Comparison of ENCODE assay signal across 8 cellular contexts in the genomic region with DNA sequence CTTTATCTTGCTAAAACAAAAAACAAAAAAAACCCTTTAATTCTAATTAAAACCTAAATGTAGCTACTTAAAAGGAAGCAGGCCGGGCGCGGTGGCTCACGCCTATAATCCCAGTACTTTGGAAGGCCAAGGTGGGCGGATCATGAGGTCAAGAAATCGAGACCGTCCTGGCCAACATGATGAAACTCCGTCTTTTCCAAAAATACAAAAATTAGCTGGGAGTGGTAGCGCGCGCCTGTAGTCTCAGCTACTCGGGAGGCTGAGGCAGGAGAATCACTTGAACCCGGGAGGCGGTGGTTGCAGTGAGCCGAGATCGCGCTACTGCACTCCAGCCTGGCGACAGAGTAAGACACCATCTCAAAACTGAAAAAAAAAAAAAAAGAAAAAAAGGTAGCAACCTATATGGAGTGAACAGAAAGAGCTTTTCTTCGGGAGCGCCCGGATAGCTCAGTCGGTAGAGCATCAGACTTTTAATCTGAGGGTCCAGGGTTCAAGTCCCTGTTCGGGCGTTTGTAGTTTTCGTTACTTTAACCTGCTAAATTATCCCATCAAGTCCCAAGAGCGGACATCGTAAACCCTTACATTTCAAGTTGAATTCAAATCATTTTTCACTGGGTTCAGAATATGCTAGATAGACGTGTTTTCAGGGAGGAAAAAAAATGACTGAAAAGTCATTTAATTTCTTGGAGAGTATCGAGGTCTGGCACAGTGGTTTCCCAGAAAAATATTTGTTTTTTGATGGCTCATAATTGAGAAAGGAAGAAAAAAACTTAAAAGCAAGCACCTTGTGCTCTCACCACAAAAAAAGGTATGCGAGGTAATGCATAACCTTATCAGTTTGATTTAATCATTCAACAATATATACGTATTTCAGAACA. TPM values are rescaled to one million over a fixed set of nuclear protein-coding genes. Genes with fewer than 3 reads are reported as not detected.
DNase-seq lines count a peak whose midpoint lies in the region; ATAC-seq and TF ChIP-seq lines count a peak whose summit lies in the region.

No MANE protein-coding gene starts in this region.

- no peaks in the 10 kb centered on the region for H3K36me3 ChIP-seq in stomach smooth muscle (ENCODE audit: control insufficient read depth in 2 of 2, insufficient read depth in 2 of 2, low read length in 2 of 2)

- in situ Hi-C loops in KBM-7 (cut with MboI; ENCODE audit: low pct_unique_long_range_greater_than_20kb, low sequenced_read_pairs): no loop called here

- H3K36me3 Mint-ChIP-seq in natural killer cell treated with Interleukin-12 subunit alpha and Interleukin-12 subunit beta and Interleukin-15 and Interleukin-18, amount 100 ng/mL, for 72 hours: no peaks in the 10 kb centered on the region

- H3K9ac ChIP-seq in stomach smooth muscle (ENCODE audit: low read length in 2 of 2): peak overlapping the region; percentile 21 to 89

- H3K9me3 Mint-ChIP-seq in natural killer cell treated with Interleukin-12 subunit alpha and Interleukin-12 subunit beta and Interleukin-15 and Interleukin-18, amount 100 ng/mL, for 72 hours: no peaks in the 10 kb centered on the region

- H3K27ac ChIP-seq in stomach smooth muscle (ENCODE audit: low read length): peak overlapping the region; percentile 92

- H3K27me3 ChIP-seq in stomach smooth muscle (ENCODE audit: control insufficient read depth in 1 of 2, insufficient read depth in 2 of 2, low read length in 2 of 2): no peaks in the 10 kb centered on the region

- TF ChIP-seq CTCF in fibroblast of mammary gland (conservative IDR thresholded peaks at IDR 0.05; ENCODE audit: control insufficient read depth, insufficient read depth, low read depth, low read length): no peak

- H3K4me3 ChIP-seq in fibroblast of mammary gland (ENCODE audit: control insufficient read depth, low read depth, low read length): peak overlapping the region; percentile 59
- peak overlapping the region; percentile 78 to 79 for H3K4me3 ChIP-seq in stomach smooth muscle (ENCODE audit: low read length in 2 of 2)

- no peaks in the 10 kb centered on the region for H3K27me3 Mint-ChIP-seq in natural killer cell treated with Interleukin-12 subunit alpha and Interleukin-12 subunit beta and Interleukin-15 and Interleukin-18, amount 100 ng/mL, for 72 hours

- H3K4me1 Mint-ChIP-seq in natural killer cell treated with Interleukin-12 subunit alpha and Interleukin-12 subunit beta and Interleukin-15 and Interleukin-18, amount 100 ng/mL, for 72 hours (ENCODE audit: low read depth in 2 of 2): peaks cover 31 to 37% of the 10 kb centered on the region in 2 donors

- DNase-seq in DMS 273 (lab: John Stamatoyannopoulos, UW; ENCODE audit: unreplicated experiment): peak; percentile 93
- DNase-seq in KBM-7: peak; percentile 98
- peak; percentile 82 for DNase-seq in OCI-M2 (lab: John Stamatoyannopoulos, UW; ENCODE audit: unreplicated experiment)
- DNase-seq in activated T-cell treated with anti-CD3 and anti-CD28 coated beads, Interleukin-2, amount 50 U/mL, for 48 hours: peak; percentile 85
- DNase-seq in fibroblast of mammary gland (ENCODE audit: low read depth): peak; percentile 93
- DNase-seq in natural killer cell treated with Interleukin-12 subunit alpha and Interleukin-12 subunit beta and Interleukin-15 and Interleukin-18, amount 100 ng/mL, for 72 hours (ENCODE audit: low spot score): peak; percentile 72

- H3K4me1 ChIP-seq in stomach smooth muscle (ENCODE audit: control insufficient read depth, insufficient read depth, low read length): peaks cover 6% of the 10 kb centered on the region

- H3K9me3 ChIP-seq in stomach smooth muscle (ENCODE audit: control insufficient read depth in 2 of 2, low read length in 2 of 2): no peaks in the 10 kb centered on the region

- peak overlapping the region; percentile 94 to 100 for H3K27ac Mint-ChIP-seq in natural killer cell treated with Interleukin-12 subunit alpha and Interleukin-12 subunit beta and Interleukin-15 and Interleukin-18, amount 100 ng/mL, for 72 hours

- H3K4me3 Mint-ChIP-seq in natural killer cell treated with Interleukin-12 subunit alpha and Interleukin-12 subunit beta and Interleukin-15 and Interleukin-18, amount 100 ng/mL, for 72 hours: peak overlapping the region; percentile 92

- peak; percentile 50 for ATAC-seq in GM21737 (IDR thresholded peaks at IDR 0.05; ENCODE audit: unreplicated experiment)
- ATAC-seq in natural killer cell treated with Interleukin-12 subunit alpha and Interleukin-12 subunit beta and Interleukin-15 and Interleukin-18, amount 100 ng/mL, for 72 hours: peak; percentile 93

RNA-seq across cellular contexts. Expression of a gene that starts 9.9 kb away (rescaled TPM):
- 100 to 1,000 TPM; 104 to 151 TPM for total RNA-seq in natural killer cell treated with Interleukin-12 subunit alpha and Interleukin-12 subunit beta and Interleukin-15 and Interleukin-18, amount 100 ng/mL, for 72 hours

RNA-seq across cellular contexts. Expression of a gene that starts 11.7 kb away (rescaled TPM):
- 10 to 100 TPM; 14.2 to 28.7 TPM for total RNA-seq in natural killer cell treated with Interleukin-12 subunit alpha and Interleukin-12 subunit beta and Interleukin-15 and Interleukin-18, amount 100 ng/mL, for 72 hours

Comparison
In these comparisons a context has a peak if more than half of its experiments do, and no peak if none do; other contexts are left out.
1. Peak in every context shown above with its lines: DNase-seq, ATAC-seq, H3K4me3 ChIP-seq and H3K27ac ChIP-seq.